Comparison of ENCODE assay signal across 8 cellular contexts in the genomic region with DNA sequence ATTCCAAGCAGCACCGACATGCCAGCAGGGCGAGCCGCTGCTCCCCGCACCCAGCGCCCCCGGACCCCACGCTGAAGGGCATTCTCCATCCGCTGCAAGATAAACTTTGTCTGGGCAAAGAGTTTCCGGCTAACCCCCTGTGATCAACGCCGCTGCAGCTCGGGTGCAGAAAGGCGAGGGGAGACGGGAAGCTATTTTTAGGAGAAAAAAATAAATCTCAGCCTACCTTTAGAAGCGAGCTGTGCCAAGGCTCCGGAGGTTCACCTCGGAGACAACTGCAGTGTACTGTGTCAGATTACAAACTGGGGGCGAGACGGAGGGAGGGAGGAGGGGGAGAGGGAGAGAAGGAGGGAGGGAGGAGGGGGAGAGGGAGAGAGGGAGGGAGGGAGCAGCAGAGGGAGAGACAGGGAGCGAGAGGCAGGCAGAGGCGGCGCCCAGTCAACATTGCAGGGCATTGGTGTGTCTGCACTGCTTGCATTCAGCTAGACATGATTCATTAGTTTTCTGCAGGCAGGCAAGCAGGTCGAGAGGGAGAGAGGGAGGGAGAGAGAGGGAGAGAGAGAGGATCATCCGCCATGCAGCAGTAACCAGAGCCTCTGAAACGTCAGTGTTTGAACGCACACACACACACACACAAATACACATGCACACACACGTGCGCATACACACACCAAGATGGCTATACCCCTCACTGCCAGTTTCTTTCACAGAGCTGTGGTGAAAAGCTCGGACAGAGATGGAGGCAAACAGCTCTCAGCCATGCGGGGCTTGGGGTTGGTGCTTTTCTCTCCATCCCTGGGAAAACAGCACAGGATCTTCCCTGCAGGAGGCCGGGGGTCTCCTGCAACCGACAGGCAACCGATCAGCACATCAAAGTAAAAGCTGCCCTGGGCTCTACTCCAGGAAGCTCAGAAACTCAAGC. TPM values are rescaled to one million over a fixed set of nuclear protein-coding genes. Genes with fewer than 3 reads are reported as not detected.
A peak's percentile ranks its signal among the peaks of the same experiment; 100 is the strongest.
DNase-seq lines count a peak whose midpoint lies in the region; ATAC-seq and FAIRE-seq lines count a peak whose summit lies in the region.

TSS of gene RIMBP2 (minus strand) at position 304 of the 922 bp plus-strand sequence. CDS start 237,286 bp downstream, outside the sequence.

- no peak for FAIRE-seq in small intestine (lab: Jason Lieb, UNC)

- H3K4me3 ChIP-seq in small intestine (ENCODE audit: low read depth in 1 of 2, low read length in 2 of 2) = no peak within 1 kb of the TSS

- no peaks in the 10 kb centered on the region for H3K4me1 ChIP-seq in small intestine (ENCODE audit: control insufficient read depth in 2 of 2, insufficient read depth in 1 of 2, low read depth in 1 of 2, low read length in 1 of 2)

- H3K27me3 ChIP-seq in small intestine (ENCODE audit: control insufficient read depth in 2 of 2, insufficient read depth in 2 of 2, low read length in 2 of 2) = peaks cover 5 to 13% of the 10 kb centered on the region in 2 donors

- no peaks in the 10 kb centered on the region for H3K9me3 ChIP-seq in small intestine (ENCODE audit: control insufficient read depth, low read depth)

- peak; percentile 44 for ATAC-seq in GM19035 (IDR thresholded peaks at IDR 0.05; ENCODE audit: unreplicated experiment)
- ATAC-seq in HG02884 (IDR thresholded peaks at IDR 0.05; ENCODE audit: unreplicated experiment) = no peak
- no peak for ATAC-seq in HG03139 (IDR thresholded peaks at IDR 0.05; ENCODE audit: unreplicated experiment)
- ATAC-seq in GM21717 (IDR thresholded peaks at IDR 0.05; ENCODE audit: unreplicated experiment) = no peak

- peak; percentile 33 for DNase-seq in NCI-H345 treated with DMSO at 0.1 percent for 48 hours (lab: John Stamatoyannopoulos, UW; ENCODE audit: unreplicated experiment)
- DNase-seq in epithelial cell of prostate (ENCODE audit: low read depth, low spot score) = peak; percentile 52
- DNase-seq in nucleus accumbens (lab: John Stamatoyannopoulos, UW) = peak in 38 of 56 donors; percentile 8 to 83 (median 51)
- DNase-seq in small intestine = no peak

- WGBS in small intestine, 3 donors = 2 to 6% (median 4%) methylated on average over 33 of the region's 33 CpGs

- H3K36me3 ChIP-seq in small intestine (ENCODE audit: control insufficient read depth in 2 of 2, insufficient read depth in 2 of 2, low read length in 2 of 2) = no peaks in the 10 kb centered on the region

- no peak within 1 kb of the TSS for H3K27ac ChIP-seq in epithelial cell of prostate
- no peak within 1 kb of the TSS for H3K27ac ChIP-seq in small intestine (ENCODE audit: low read depth in 1 of 2, low read length in 1 of 2)

RNA-seq across cellular contexts. Expression of gene RIMBP2, which starts in this region (rescaled TPM):
- polyA plus RNA-seq in small intestine = 1 to 10 TPM in 1 of 3 donors, under 1 TPM in 2; 0.22 to 4.2 (median 0.27) TPM
